16 cellular contexts compared by ENCODE assay signal in the genomic region with DNA sequence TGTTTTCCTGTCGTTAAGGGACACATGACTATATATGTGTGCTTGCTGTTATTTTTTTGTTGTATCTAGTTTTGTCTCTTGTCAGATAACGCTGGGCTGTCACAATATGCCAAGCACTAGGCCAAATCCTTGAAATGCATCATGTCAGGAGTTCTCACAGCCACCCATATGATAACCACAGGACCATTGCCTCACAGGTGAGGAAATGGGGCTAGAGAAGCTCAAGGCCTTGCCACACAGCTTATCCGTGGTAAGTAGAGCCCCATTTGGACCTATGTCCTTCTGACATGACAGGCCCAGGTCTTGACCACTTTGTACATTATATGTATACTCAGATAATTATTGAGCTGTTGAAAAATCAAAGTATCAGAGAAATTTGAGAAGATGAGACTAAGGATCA.
A peak's percentile ranks its signal among the peaks of the same experiment; 100 is the strongest.
DNase-seq lines count a peak whose midpoint lies in the region; ATAC-seq and TF ChIP-seq lines count a peak whose summit lies in the region.
"Had no signal": no experiment of that assay in that cellular context is flagged by ENCODE, and none has a peak within 500 bp of the region (broad histone marks: within the 10 kb centered on the region; RNA-seq: fewer than 3 reads in every experiment).

No MANE protein-coding gene starts in this region.

- TF ChIP-seq CTCF in VCaP (conservative IDR thresholded peaks at IDR 0.05) (no peak), natural killer cell (IDR thresholded peaks at IDR 0.05) (no peak), tibial artery (IDR thresholded peaks at IDR 0.05) (no peak)

- peaks cover 0 to 13% (median 2%) of the 10 kb centered on the region in 4 donors for H3K4me1 ChIP-seq in tibial artery

- H3K4me3 ChIP-seq in tibial artery: no peak overlapping the region
- H3K4me3 ChIP-seq: BLaER1, HAP-1 had no signal

- H3K9me3 ChIP-seq in tibial artery: no peaks in the 10 kb centered on the region
- H3K9me3 ChIP-seq: BLaER1 had no signal

- H3K4me3 Mint-ChIP-seq in activated CD4-positive, alpha-beta memory T cell treated with anti-CD3 and anti-CD28 coated beads, Interleukin-2, amount 10 ng/mL, durations not matched to agents 7 days and 5 days: no peak overlapping the region
- no peak overlapping the region for H3K4me3 Mint-ChIP-seq in activated CD4-positive, alpha-beta memory T cell treated with anti-CD3 and anti-CD28 coated beads for 36 hours
- peak overlapping the region; percentile 97 for H3K4me3 Mint-ChIP-seq in natural killer cell
- H3K4me3 Mint-ChIP-seq: IgD-negative memory B cell had no signal

- POLR2A ChIA-PET in activated CD4-positive, alpha-beta memory T cell treated with anti-CD3 and anti-CD28 coated beads, Interleukin-2, amount 10 ng/mL, durations not matched to agents 7 days and 5 days (lab: Charles Lee): no interaction called here
- POLR2A ChIA-PET in activated CD4-positive, alpha-beta memory T cell treated with anti-CD3 and anti-CD28 coated beads for 36 hours (lab: Charles Lee): no interaction called here

- ATAC-seq in natural killer cell: no peak
- no peak for ATAC-seq in left cardiac atrium
- no peak for ATAC-seq in GM21526 (IDR thresholded peaks at IDR 0.05; ENCODE audit: low FRiP score, unreplicated experiment)

- DNase-seq in activated CD4-positive, alpha-beta memory T cell treated with anti-CD3 and anti-CD28 coated beads, Interleukin-2, amount 10 ng/mL, durations not matched to agents 7 days and 5 days: no peak
- DNase-seq in activated CD4-positive, alpha-beta memory T cell treated with anti-CD3 and anti-CD28 coated beads for 36 hours: no peak
- DNase-seq in natural killer cell (no peak), NCI-H1048 (lab: John Stamatoyannopoulos, UW) (no peak), left cardiac atrium (no peak), tibial artery (no peak)
- DNase-seq: 8988T, AML-193, Calu3, DMS 273 treated with DMSO at 0.1 percent for 48 hours, EL had no signal

- no peaks in the 10 kb centered on the region for H3K9me3 Mint-ChIP-seq in activated CD4-positive, alpha-beta memory T cell treated with anti-CD3 and anti-CD28 coated beads, Interleukin-2, amount 10 ng/mL, durations not matched to agents 7 days and 5 days
- no peaks in the 10 kb centered on the region for H3K9me3 Mint-ChIP-seq in activated CD4-positive, alpha-beta memory T cell treated with anti-CD3 and anti-CD28 coated beads for 36 hours
- H3K9me3 Mint-ChIP-seq in natural killer cell: no peaks in the 10 kb centered on the region
- H3K9me3 Mint-ChIP-seq: IgD-negative memory B cell had no signal

- H3K36me3 Mint-ChIP-seq in activated CD4-positive, alpha-beta memory T cell treated with anti-CD3 and anti-CD28 coated beads, Interleukin-2, amount 10 ng/mL, durations not matched to agents 7 days and 5 days (ENCODE audit: low read depth): no peaks in the 10 kb centered on the region
- H3K36me3 Mint-ChIP-seq in activated CD4-positive, alpha-beta memory T cell treated with anti-CD3 and anti-CD28 coated beads for 36 hours: no peaks in the 10 kb centered on the region
- H3K36me3 Mint-ChIP-seq in natural killer cell: no peaks in the 10 kb centered on the region
- H3K36me3 Mint-ChIP-seq: IgD-negative memory B cell had no signal

- intact Hi-C loops in activated CD4-positive, alpha-beta memory T cell treated with anti-CD3 and anti-CD28 coated beads for 36 hours (cut with micrococcal nuclease): loop anchor here (5.0 kb wide), 1 partner anchor 48 kb away; no protein-coding TSS in a partner anchor
- intact Hi-C loops in natural killer cell (cut with micrococcal nuclease) (no loop called here), left cardiac atrium (cut with DNase I) (loop anchor here in 1 of 2 donors (5.0 to 10.0 kb wide), 2 partner anchors 211 to 413 kb away; no protein-coding TSS in a partner anchor), tibial artery (cut with DNase I; ENCODE audit: low total_unique reads) (no loop called here)

- no peaks in the 10 kb centered on the region for H3K27me3 Mint-ChIP-seq in activated CD4-positive, alpha-beta memory T cell treated with anti-CD3 and anti-CD28 coated beads, Interleukin-2, amount 10 ng/mL, durations not matched to agents 7 days and 5 days
- H3K27me3 Mint-ChIP-seq in activated CD4-positive, alpha-beta memory T cell treated with anti-CD3 and anti-CD28 coated beads for 36 hours: no peaks in the 10 kb centered on the region
- H3K27me3 Mint-ChIP-seq in natural killer cell (ENCODE audit: low read depth in 2 of 2): no peaks in the 10 kb centered on the region

- peaks cover 41% of the 10 kb centered on the region for H3K4me1 Mint-ChIP-seq in activated CD4-positive, alpha-beta memory T cell treated with anti-CD3 and anti-CD28 coated beads, Interleukin-2, amount 10 ng/mL, durations not matched to agents 7 days and 5 days
- peaks cover 22% of the 10 kb centered on the region for H3K4me1 Mint-ChIP-seq in activated CD4-positive, alpha-beta memory T cell treated with anti-CD3 and anti-CD28 coated beads for 36 hours (ENCODE audit: low read depth)
- peaks cover 88 to 90% of the 10 kb centered on the region in 2 donors for H3K4me1 Mint-ChIP-seq in natural killer cell

- CTCF ChIA-PET in activated CD4-positive, alpha-beta memory T cell treated with anti-CD3 and anti-CD28 coated beads, Interleukin-2, amount 10 ng/mL, durations not matched to agents 7 days and 5 days (lab: Charles Lee): interaction anchor here (9.5 kb wide), 1 partner anchor 99 kb away, joined by 82 read pairs; no protein-coding TSS in a partner anchor
- CTCF ChIA-PET in activated CD4-positive, alpha-beta memory T cell treated with anti-CD3 and anti-CD28 coated beads for 36 hours (lab: Charles Lee): interaction anchor here (1.4 kb wide), 1 partner anchor 20 kb away, joined by 5 read pairs; no protein-coding TSS in a partner anchor

- peaks cover 0 to 5% of the 10 kb centered on the region in 2 donors for H3K27me3 ChIP-seq in tibial artery

- H3K27ac Mint-ChIP-seq in activated CD4-positive, alpha-beta memory T cell treated with anti-CD3 and anti-CD28 coated beads, Interleukin-2, amount 10 ng/mL, durations not matched to agents 7 days and 5 days: peak overlapping the region; percentile 47
- H3K27ac Mint-ChIP-seq in activated CD4-positive, alpha-beta memory T cell treated with anti-CD3 and anti-CD28 coated beads for 36 hours: no peak overlapping the region
- peak overlapping the region; percentile 95 to 99 for H3K27ac Mint-ChIP-seq in natural killer cell
- H3K27ac Mint-ChIP-seq: IgD-negative memory B cell had no signal

- H3K36me3 ChIP-seq in tibial artery: no peaks in the 10 kb centered on the region
- H3K36me3 ChIP-seq: BLaER1, HAP-1 had no signal

- H3K27ac ChIP-seq in VCaP (peak overlapping the region; percentile 100), tibial artery (no peak overlapping the region)
- H3K27ac ChIP-seq: BLaER1 had no signal
